Comparison of ENCODE assay signal across 10 cellular contexts in the genomic region with DNA sequence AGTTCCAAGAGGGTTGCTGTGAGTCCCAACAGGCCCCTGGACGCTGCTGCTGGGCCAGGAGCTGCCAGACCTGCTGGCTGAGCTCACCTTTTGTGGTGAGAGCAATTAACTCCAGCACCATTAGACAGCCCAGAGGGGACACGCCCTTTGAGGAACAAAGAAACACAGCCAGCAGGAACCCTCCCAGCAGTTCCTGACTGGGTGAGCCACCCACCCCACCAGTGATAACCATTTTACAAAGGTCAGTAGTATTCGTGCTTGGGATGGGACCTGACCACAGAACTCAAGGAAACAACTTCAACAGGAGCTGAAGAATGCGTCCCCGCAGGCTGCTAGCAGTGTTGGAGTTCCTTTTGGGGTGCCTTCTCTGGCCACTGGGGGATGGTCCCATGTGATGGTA. TPM values are rescaled to one million over a fixed set of nuclear protein-coding genes. Genes with fewer than 3 reads are reported as not detected.
A peak's percentile ranks its signal among the peaks of the same experiment; 100 is the strongest.
DNase-seq lines count a peak whose midpoint lies in the region; ATAC-seq and TF ChIP-seq lines count a peak whose summit lies in the region.
"Had no signal": no experiment of that assay in that cellular context is flagged by ENCODE, and none has a peak within 500 bp of the region (broad histone marks: within the 10 kb centered on the region; RNA-seq: fewer than 3 reads in every experiment).

No MANE protein-coding gene starts in this region.

- DNase-seq in NCI-H774 (lab: John Stamatoyannopoulos, UW) (peak; percentile 31), glomerular visceral epithelial cell (ENCODE audit: extremely low spot score) (peak; percentile 44), sciatic nerve (ENCODE audit: low spot score) (no peak), NCI-H1694 treated with DMSO at 0.1 percent for 48 hours (lab: John Stamatoyannopoulos, UW) (no peak), GM13977 (ENCODE audit: low spot score) (no peak)
- DNase-seq: NCI-H446 treated with DMSO at 0.1 percent for 48 hours, T-helper 17 cell had no signal

- TF ChIP-seq CTCF in GM13977 (IDR thresholded peaks at IDR 0.05; ENCODE audit: extremely low read depth, insufficient read depth, missing control alignments), result no peak

- H3K4me1 ChIP-seq in HUES64 (ENCODE audit: insufficient read depth, low read length), result peaks cover 23% of the 10 kb centered on the region

- H3K9ac ChIP-seq in HUES64 (ENCODE audit: low read depth, low read length), result no peak overlapping the region

- 65% methylated on average over 5 of the region's 5 CpGs for WGBS in HUES64

- H3K27me3 ChIP-seq in HUES64 (ENCODE audit: insufficient read depth, low read length), result no peaks in the 10 kb centered on the region

- no peaks in the 10 kb centered on the region for H3K9me3 ChIP-seq in HUES64 (ENCODE audit: insufficient read depth, low read depth, low read length)

- in situ Hi-C loops in GM13977 (cut with MboI; ENCODE audit: low pct_unique_long_range_greater_than_20kb, low sequenced_read_pairs, unreplicated experiment), result no loop called here

- no peak overlapping the region for H3K4me3 ChIP-seq in HUES64 (ENCODE audit: low read length)

- no peaks in the 10 kb centered on the region for H3K36me3 ChIP-seq in HUES64 (ENCODE audit: insufficient read depth, low read length)

- H3K27ac ChIP-seq in HUES64 (ENCODE audit: low read depth, low read length), result peak overlapping the region; percentile 55; the same call in 1 of the 2 replicates

- intact Hi-C loops in sciatic nerve (cut with DNase I), result no loop called here

- ATAC-seq in sciatic nerve, result peak; percentile 47
- ATAC-seq in GM21786 (IDR thresholded peaks at IDR 0.05; ENCODE audit: unreplicated experiment), result no peak
- ATAC-seq in HG03159 (IDR thresholded peaks at IDR 0.05; ENCODE audit: unreplicated experiment), result no peak
- ATAC-seq: T-helper 17 cell had no signal

RNA-seq across cellular contexts. Expression of a gene that starts 38.8 kb away (rescaled TPM):
- 6.5 TPM for polyA plus RNA-seq in HUES64 (2013, experiment 1 of 2)
- polyA plus RNA-seq in HUES64 (2013, experiment 2 of 2), result 8.5 TPM
- 64.5 TPM for total RNA-seq in sciatic nerve

Comparison
In these comparisons a context has a peak if more than half of its experiments do, and no peak if none do; other contexts are left out.
1. DNase-seq: peak in NCI-H774 (single experiment) and glomerular visceral epithelial cell (single experiment); none in sciatic nerve (single experiment), NCI-H1694 treated with DMSO at 0.1 percent for 48 hours (single experiment) and GM13977 (single experiment).